ENCODE assay signal across 35 cellular contexts in the genomic region with DNA sequence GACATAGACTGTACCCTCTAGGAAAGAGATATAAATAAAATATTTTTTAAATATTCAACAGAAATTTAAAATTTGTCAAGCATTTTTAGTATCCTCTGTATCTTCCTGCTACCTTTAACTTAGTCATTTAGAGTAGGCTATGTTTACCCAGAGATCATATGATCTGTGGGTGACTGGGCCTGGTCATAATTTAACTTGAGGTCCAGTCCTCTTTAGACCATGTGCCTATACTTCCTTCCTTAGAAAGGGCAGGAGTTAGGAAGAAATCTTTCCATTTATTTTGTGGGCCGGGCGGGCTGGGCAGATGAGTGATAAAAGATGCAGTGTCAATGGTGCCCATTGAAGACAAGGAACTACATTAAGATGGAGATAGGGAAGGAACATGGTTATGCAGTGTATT. TPM values are rescaled to one million over a fixed set of nuclear protein-coding genes. Genes with fewer than 3 reads are reported as not detected.
DNase-seq lines count a peak whose midpoint lies in the region; ATAC-seq and TF ChIP-seq lines count a peak whose summit lies in the region.
"Had no signal": no experiment of that assay in that cellular context is flagged by ENCODE, and none has a peak within 500 bp of the region (broad histone marks: within the 10 kb centered on the region; RNA-seq: fewer than 3 reads in every experiment).

No MANE protein-coding gene starts in this region.

- no peak for TF ChIP-seq CTCF in mucosa of descending colon (IDR thresholded peaks at IDR 0.05)
- TF ChIP-seq CTCF in progenitor cell of endocrine pancreas (IDR thresholded peaks at IDR 0.05; ENCODE audit: unreplicated experiment) = no peak

- peaks cover 0 to 3% (median 0%) of the 10 kb centered on the region in 11 experiments; a peak in 1 of 22 replicates for H3K9me3 ChIP-seq in BLaER1 treated with 17β-estradiol and CSF1 and Interleukin-3, amounts not matched to agents 10 nM and 100 nM (replicated peaks in 1 of 11)
- no peaks in the 10 kb centered on the region for H3K9me3 ChIP-seq in mucosa of descending colon
- H3K9me3 ChIP-seq: BE2C, esophagus squamous epithelium, SJCRH30, thoracic aorta had no signal

- H3K4me1 Mint-ChIP-seq in activated naive CD8-positive, alpha-beta T cell treated with anti-CD3 and anti-CD28 coated beads, Interleukin-2, amount 50 U/mL, for 24 hours = peaks cover 40% of the 10 kb centered on the region
- peaks cover 10% of the 10 kb centered on the region for H3K4me1 Mint-ChIP-seq in progenitor cell of endocrine pancreas (ENCODE audit: low read depth)
- H3K4me1 Mint-ChIP-seq: nephron had no signal

- peaks cover 0 to 58% (median 8%) of the 10 kb centered on the region in 10 experiments; a peak in 12 of 20 replicates for H3K4me1 ChIP-seq in BLaER1 treated with 17β-estradiol and CSF1 and Interleukin-3, amounts not matched to agents 10 nM and 100 nM
- peaks cover 7% of the 10 kb centered on the region for H3K4me1 ChIP-seq in mucosa of descending colon (ENCODE audit: low read depth)
- H3K4me1 ChIP-seq: BE2C, esophagus squamous epithelium, foreskin keratinocyte, SJCRH30 had no signal

- intact Hi-C loops in mucosa of descending colon (cut with DNase I, micrococcal nuclease) = no loop called here

- DNase-seq in DMS53 treated with DMSO at 0.1 percent for 48 hours (lab: John Stamatoyannopoulos, UW; ENCODE audit: unreplicated experiment) = peak; percentile 7
- no peak for DNase-seq in activated naive CD8-positive, alpha-beta T cell treated with anti-CD3 and anti-CD28 coated beads, Interleukin-2, amount 50 U/mL, for 24 hours
- no peak for DNase-seq in mucosa of descending colon
- DNase-seq in amygdala (lab: John Stamatoyannopoulos, UW) = no peak
- DNase-seq in AG08395 (ENCODE audit: low spot score) = no peak
- no peak for DNase-seq in progenitor cell of endocrine pancreas (ENCODE audit: low spot score, unreplicated experiment)
- DNase-seq in NCI-H2107 treated with DMSO at 0.1 percent for 48 hours (lab: John Stamatoyannopoulos, UW; ENCODE audit: unreplicated experiment) = no peak
- DNase-seq: ACHN; activated CD4-positive, alpha-beta T cell treated with anti-CD3 and anti-CD28 coated beads for 4 hours; activated CD8-positive, alpha-beta memory T cell treated with anti-CD3 and anti-CD28 coated beads for 24 hours; activated T-cell treated with anti-CD3 and anti-CD28 coated beads for 4 hours; aorta; BE2C; COR-L47; DMS79 treated with DMSO at 0.1 percent for 48 hours; esophagus squamous epithelium; foreskin keratinocyte; heart right ventricle; kidney; mammary epithelial cell; NCI-H1105; NCI-H1930; retina; SJCRH30; small intestine; stimulated activated naive CD8-positive, alpha-beta T cell treated with anti-CD3 and anti-CD28 coated beads, Interleukin-15, Interleukin-2, amounts not matched to agents 100 U/mL and 50 U/mL, for 24 hours; T-helper 9 cell; WERI-Rb-1 had no signal

- H3K4me2 ChIP-seq in BLaER1 treated with 17β-estradiol and CSF1 and Interleukin-3, amounts not matched to agents 10 nM and 100 nM = peak overlapping the region in 3 of 11 experiments; percentile 8 to 45 (median 44); a peak in 3 of 22 replicates

- H3K27ac Mint-ChIP-seq in activated naive CD8-positive, alpha-beta T cell treated with anti-CD3 and anti-CD28 coated beads, Interleukin-2, amount 50 U/mL, for 24 hours = peak overlapping the region; percentile 24
- H3K27ac Mint-ChIP-seq in progenitor cell of endocrine pancreas = no peak overlapping the region
- H3K27ac Mint-ChIP-seq: IgD-negative memory B cell, nephron had no signal

- H3K27me3 ChIP-seq in BLaER1 treated with 17β-estradiol and CSF1 and Interleukin-3, amounts not matched to agents 10 nM and 100 nM = no peaks in the 10 kb centered on the region
- H3K27me3 ChIP-seq: BE2C, esophagus squamous epithelium, heart right ventricle, SJCRH30 had no signal

- H3K9ac ChIP-seq in BLaER1 treated with 17β-estradiol and CSF1 and Interleukin-3, amounts not matched to agents 10 nM and 100 nM = no peak overlapping the region

- peaks cover 0 to 40% (median 28%) of the 10 kb centered on the region in 11 experiments; a peak in 15 of 22 replicates for H3K36me3 ChIP-seq in BLaER1 treated with 17β-estradiol and CSF1 and Interleukin-3, amounts not matched to agents 10 nM and 100 nM
- H3K36me3 ChIP-seq in mucosa of descending colon (ENCODE audit: low read depth) = no peaks in the 10 kb centered on the region
- H3K36me3 ChIP-seq: BE2C, esophagus squamous epithelium, thoracic aorta, WERI-Rb-1 had no signal

- H3K9me3 Mint-ChIP-seq in activated naive CD8-positive, alpha-beta T cell treated with anti-CD3 and anti-CD28 coated beads, Interleukin-2, amount 50 U/mL, for 24 hours = no peaks in the 10 kb centered on the region
- H3K9me3 Mint-ChIP-seq in progenitor cell of endocrine pancreas (ENCODE audit: low read depth) = no peaks in the 10 kb centered on the region
- H3K9me3 Mint-ChIP-seq: activated naive CD4-positive, alpha-beta T cell treated with anti-CD3 and anti-CD28 coated beads, Interleukin-2, amount 50 U/mL, for 24 hours; nephron had no signal

- no peak overlapping the region for H3K4me3 Mint-ChIP-seq in activated naive CD8-positive, alpha-beta T cell treated with anti-CD3 and anti-CD28 coated beads, Interleukin-2, amount 50 U/mL, for 24 hours
- H3K4me3 Mint-ChIP-seq in progenitor cell of endocrine pancreas (ENCODE audit: low read depth) = no peak overlapping the region
- H3K4me3 Mint-ChIP-seq: activated naive CD4-positive, alpha-beta T cell treated with anti-CD3 and anti-CD28 coated beads, Interleukin-2, amount 50 U/mL, for 24 hours; IgD-negative memory B cell; nephron had no signal

- H3K27me3 Mint-ChIP-seq in activated naive CD8-positive, alpha-beta T cell treated with anti-CD3 and anti-CD28 coated beads, Interleukin-2, amount 50 U/mL, for 24 hours = no peaks in the 10 kb centered on the region
- no peaks in the 10 kb centered on the region for H3K27me3 Mint-ChIP-seq in progenitor cell of endocrine pancreas
- H3K27me3 Mint-ChIP-seq: activated naive CD4-positive, alpha-beta T cell treated with anti-CD3 and anti-CD28 coated beads, Interleukin-2, amount 50 U/mL, for 24 hours; IgD-negative memory B cell had no signal

- no peak for ATAC-seq in activated naive CD8-positive, alpha-beta T cell treated with anti-CD3 and anti-CD28 coated beads, Interleukin-2, amount 50 U/mL, for 24 hours
- ATAC-seq in mucosa of descending colon = peak; percentile 73
- ATAC-seq: foreskin keratinocyte; HCT116; heart right ventricle; stimulated activated naive CD8-positive, alpha-beta T cell treated with anti-CD3 and anti-CD28 coated beads, Interleukin-15, Interleukin-2, amounts not matched to agents 100 U/mL and 50 U/mL, for 24 hours had no signal

- H4K20me1 ChIP-seq in BLaER1 treated with 17β-estradiol and CSF1 and Interleukin-3, amounts not matched to agents 10 nM and 100 nM = no peaks in the 10 kb centered on the region

- H3K36me3 Mint-ChIP-seq in activated naive CD8-positive, alpha-beta T cell treated with anti-CD3 and anti-CD28 coated beads, Interleukin-2, amount 50 U/mL, for 24 hours (ENCODE audit: low read depth) = peaks cover 50% of the 10 kb centered on the region
- peaks cover 7% of the 10 kb centered on the region for H3K36me3 Mint-ChIP-seq in progenitor cell of endocrine pancreas (ENCODE audit: insufficient read depth)

- no peak overlapping the region for H3K4me3 ChIP-seq in BLaER1 treated with 17β-estradiol and CSF1 and Interleukin-3, amounts not matched to agents 10 nM and 100 nM
- H3K4me3 ChIP-seq in mucosa of descending colon = no peak overlapping the region
- H3K4me3 ChIP-seq: esophagus squamous epithelium, heart right ventricle, SJCRH30, thoracic aorta had no signal

- H3K27ac ChIP-seq in BLaER1 treated with 17β-estradiol and CSF1 and Interleukin-3, amounts not matched to agents 10 nM and 100 nM = peak overlapping the region in 6 of 11 experiments; percentile 21 to 87 (median 50); a peak in 8 of 22 replicates
- H3K27ac ChIP-seq: esophagus squamous epithelium, foreskin keratinocyte, SJCRH30, thoracic aorta, WERI-Rb-1 had no signal

RNA-seq across cellular contexts. Expression of a gene that starts 31.0 kb away (rescaled TPM):
- 10 to 100 TPM; 22.4 to 47.0 (median 25.9) TPM for total RNA-seq in mucosa of descending colon
- total RNA-seq in progenitor cell of endocrine pancreas = 26.9 and 29.7 TPM in 2 replicates
- total RNA-seq: mammary epithelial cell, RPMI7951 had no signal
